ENCODE assay signal across 1 cellular context in genomic region chr3:56125358-56126005, GRCh38.
TF ChIP-seq lines count a peak whose summit lies in the region.

No MANE protein-coding gene starts in this region.

TF ChIP-seq in IMR-90, 13 proteins besides CTCF, POLR2A, EP300 and RAD21 (continued from another document):
- TF ChIP-seq ELK1 (IDR thresholded peaks at IDR 0.05; ENCODE audit: borderline replicate concordance, low read depth, low read length) (no peak), MAFK (IDR thresholded peaks at IDR 0.05; ENCODE audit: low read depth, low read length) (no peak), NFE2L2 (IDR thresholded peaks at IDR 0.05; ENCODE audit: low read depth, low read length) (no peak), SMC3 (IDR thresholded peaks at IDR 0.05; ENCODE audit: low read depth, low read length) (no peak), FOS (IDR thresholded peaks at IDR 0.05; ENCODE audit: low read depth, low read length) (peak; percentile 69), CHD1 (IDR thresholded peaks at IDR 0.05; ENCODE audit: low read depth, low read length) (no peak), RCOR1 (IDR thresholded peaks at IDR 0.05; ENCODE audit: insufficient replicate concordance, low read length) (no peak), MAZ (IDR thresholded peaks at IDR 0.05; ENCODE audit: borderline replicate concordance, low read depth, low read length) (no peak), RFX5 (IDR thresholded peaks at IDR 0.05; ENCODE audit: low read depth, low read length) (no peak), USF2 (IDR thresholded peaks at IDR 0.05; ENCODE audit: low read depth, low read length) (no peak), MXI1 (IDR thresholded peaks at IDR 0.05; ENCODE audit: borderline replicate concordance, low read depth, low read length) (no peak)
